8 cellular contexts compared by ENCODE assay signal in genomic region chr2:54454922-54455583, GRCh38. TPM values are rescaled to one million over a fixed set of nuclear protein-coding genes. Genes with fewer than 3 reads are reported as not detected.
A peak's percentile ranks its signal among the peaks of the same experiment; 100 is the strongest.
DNase-seq lines count a peak whose midpoint lies in the region; ATAC-seq, FAIRE-seq and TF ChIP-seq lines count a peak whose summit lies in the region.

No MANE protein-coding gene starts in this region.

- in situ Hi-C loops in HAP-1 (cut with MboI; ENCODE audit: low sequenced_read_pairs) = no loop called here

- peak overlapping the region; percentile 60 to 94 (median 88) for H3K27ac ChIP-seq in pancreas

- intact Hi-C loops in pancreas (cut with DNase I) = no loop called here

- H3K36me3 ChIP-seq in HAP-1 (replicated peaks) (no peaks in the 10 kb centered on the region), pancreas (no peaks in the 10 kb centered on the region)

- no peaks in the 10 kb centered on the region for H3K9me3 ChIP-seq in HAP-1
- no peaks in the 10 kb centered on the region for H3K9me3 ChIP-seq in pancreas

- H3K4me1 ChIP-seq in HAP-1 = peaks cover 22% of the 10 kb centered on the region
- peaks cover 6 to 7% (median 7%) of the 10 kb centered on the region in 3 donors for H3K4me1 ChIP-seq in pancreas

- peak in 1 of 2 experiments; percentile 17 for DNase-seq in HAP-1 (ENCODE audit: low spot score in 2 of 2)
- peak; percentile 51 for DNase-seq in UCSD-AML1 (lab: John Stamatoyannopoulos, UW; ENCODE audit: unreplicated experiment)
- no peak for DNase-seq in fibroblast of villous mesenchyme (ENCODE audit: low read depth)
- peak; percentile 14 to 64 (median 32) for DNase-seq in pancreas
- no peak for DNase-seq in DMS79 treated with DMSO at 0.1 percent for 48 hours (lab: John Stamatoyannopoulos, UW)
- no peak for DNase-seq in NCI-H128 (lab: John Stamatoyannopoulos, UW; ENCODE audit: unreplicated experiment)

- no peaks in the 10 kb centered on the region for H3K27me3 ChIP-seq in HAP-1 (ENCODE audit: low read depth)
- H3K27me3 ChIP-seq in pancreas = no peaks in the 10 kb centered on the region

- ATAC-seq in pancreas = peak; percentile 20 to 36 (median 27)
- no peak for ATAC-seq in GM19463 (IDR thresholded peaks at IDR 0.05; ENCODE audit: unreplicated experiment)
- no peak for ATAC-seq in HG03378 (IDR thresholded peaks at IDR 0.05; ENCODE audit: unreplicated experiment)

- no peak for FAIRE-seq in pancreas (lab: Jason Lieb, UNC)

- H3K4me3 ChIP-seq in HAP-1 (peak overlapping the region; percentile 56), fibroblast of villous mesenchyme (ENCODE audit: low read depth, low read length) (peak overlapping the region; percentile 86), pancreas (peak overlapping the region; percentile 68 to 87 (median 76))

- whole genome bisulfite sequencing in pancreas, 2 donors = 3 to 5% methylated on average over 22 of the region's 22 CpGs

- no peak for TF ChIP-seq CTCF in fibroblast of villous mesenchyme (IDR thresholded peaks at IDR 0.05; ENCODE audit: insufficient read depth, low read depth, low read length)
- TF ChIP-seq CTCF in pancreas (IDR thresholded peaks at IDR 0.05) = no peak

RNA-seq across cellular contexts. Expression of gene SPTBN1, which starts 1.1 kb away (rescaled TPM):
- total RNA-seq in fibroblast of villous mesenchyme = 181 and 200 TPM in 2 replicates
- 100 to 1,000 TPM in 2 of 6 donors, 10 to 100 TPM in 4; 80.8 to 192 (median 89.8) TPM for total RNA-seq in pancreas
- 10 to 100 TPM; 43.8 to 52.9 TPM for polyA plus RNA-seq in pancreas

Comparison
In these comparisons a context has a peak if more than half of its experiments do, and no peak if none do; other contexts are left out.
1. DNase-seq: peak in UCSD-AML1 (single experiment) and pancreas (6 of 6); none in fibroblast of villous mesenchyme (single experiment), DMS79 treated with DMSO at 0.1 percent for 48 hours (single experiment) and NCI-H128 (single experiment).
2. ATAC-seq: peak in pancreas (4 of 4); none in GM19463 (single experiment) and HG03378 (single experiment).
3. Peak in every context shown above with its lines, with median percentiles within 50 percentile points of each other: H3K4me3 ChIP-seq.